Comparison of ENCODE assay signal across 1 cellular context in the genomic region with DNA sequence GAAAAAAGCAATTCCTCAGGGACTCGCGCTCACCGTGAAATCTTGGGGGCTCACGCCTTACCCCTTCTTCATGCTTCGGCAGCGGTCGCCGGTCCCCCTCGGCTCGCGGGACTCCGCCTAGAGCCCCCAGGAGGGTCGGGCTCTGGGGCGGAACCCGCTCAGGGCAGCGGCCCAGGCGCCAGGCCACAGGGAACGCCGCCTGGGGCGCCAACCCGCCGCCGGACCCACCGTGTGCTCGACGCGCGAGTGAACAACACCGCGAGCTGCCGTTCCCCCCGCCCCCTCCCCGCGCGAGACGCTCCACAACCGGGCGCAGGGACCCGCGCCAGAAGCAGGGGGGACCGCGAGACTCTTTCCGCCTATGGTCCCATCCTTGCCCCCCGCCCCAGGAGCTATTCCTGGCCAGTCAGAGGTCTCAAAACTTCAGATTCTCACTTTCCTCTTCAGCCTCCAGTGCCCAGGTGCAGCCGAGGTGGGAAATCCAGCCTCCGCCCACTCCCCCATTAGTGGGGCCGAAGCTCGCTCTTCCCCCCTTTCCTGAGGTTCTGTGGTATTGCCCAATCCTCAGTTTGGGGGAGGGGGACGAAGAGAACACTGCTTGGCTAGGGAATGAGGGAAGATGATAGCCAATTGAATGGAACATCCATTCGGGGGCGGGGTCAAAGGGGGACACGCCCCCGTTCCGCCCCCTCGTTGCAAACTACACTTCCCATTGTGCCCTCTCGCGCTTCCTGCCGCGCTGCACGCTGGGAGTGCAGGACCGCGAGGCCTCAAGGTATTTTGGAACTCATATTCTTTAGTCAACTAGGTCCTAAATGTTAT.
TF ChIP-seq lines count a peak whose summit lies in the region.

A gene (minus strand): TSS at position 265 of the 822 bp plus-strand sequence. CDS start 52,069 bp downstream, outside the sequence.

TF ChIP-seq in HepG2, 621 proteins besides CTCF, POLR2A, EP300 and RAD21 (continued from another document and continues in another):
- TF ChIP-seq, protein P1, sequence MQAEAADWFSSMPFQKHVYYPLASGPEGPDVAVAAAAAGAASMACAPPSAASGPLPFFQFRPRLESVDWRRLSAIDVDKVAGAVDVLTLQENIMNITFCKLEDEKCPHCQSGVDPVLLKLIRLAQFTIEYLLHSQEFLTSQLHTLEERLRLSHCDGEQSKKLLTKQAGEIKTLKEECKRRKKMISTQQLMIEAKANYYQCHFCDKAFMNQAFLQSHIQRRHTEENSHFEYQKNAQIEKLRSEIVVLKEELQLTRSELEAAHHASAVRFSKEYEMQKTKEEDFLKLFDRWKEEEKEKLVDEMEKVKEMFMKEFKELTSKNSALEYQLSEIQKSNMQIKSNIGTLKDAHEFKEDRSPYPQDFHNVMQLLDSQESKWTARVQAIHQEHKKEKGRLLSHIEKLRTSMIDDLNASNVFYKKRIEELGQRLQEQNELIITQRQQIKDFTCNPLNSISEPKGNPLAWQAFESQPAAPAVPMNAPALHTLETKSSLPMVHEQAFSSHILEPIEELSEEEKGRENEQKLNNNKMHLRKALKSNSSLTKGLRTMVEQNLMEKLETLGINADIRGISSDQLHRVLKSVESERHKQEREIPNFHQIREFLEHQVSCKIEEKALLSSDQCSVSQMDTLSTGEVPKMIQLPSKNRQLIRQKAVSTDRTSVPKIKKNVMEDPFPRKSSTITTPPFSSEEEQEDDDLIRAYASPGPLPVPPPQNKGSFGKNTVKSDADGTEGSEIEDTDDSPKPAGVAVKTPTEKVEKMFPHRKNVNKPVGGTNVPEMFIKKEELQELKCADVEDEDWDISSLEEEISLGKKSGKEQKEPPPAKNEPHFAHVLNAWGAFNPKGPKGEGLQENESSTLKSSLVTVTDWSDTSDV (CRISPR knock-in tag; IDR thresholded peaks at IDR 0.05): no peak
- TF ChIP-seq, protein P2, sequence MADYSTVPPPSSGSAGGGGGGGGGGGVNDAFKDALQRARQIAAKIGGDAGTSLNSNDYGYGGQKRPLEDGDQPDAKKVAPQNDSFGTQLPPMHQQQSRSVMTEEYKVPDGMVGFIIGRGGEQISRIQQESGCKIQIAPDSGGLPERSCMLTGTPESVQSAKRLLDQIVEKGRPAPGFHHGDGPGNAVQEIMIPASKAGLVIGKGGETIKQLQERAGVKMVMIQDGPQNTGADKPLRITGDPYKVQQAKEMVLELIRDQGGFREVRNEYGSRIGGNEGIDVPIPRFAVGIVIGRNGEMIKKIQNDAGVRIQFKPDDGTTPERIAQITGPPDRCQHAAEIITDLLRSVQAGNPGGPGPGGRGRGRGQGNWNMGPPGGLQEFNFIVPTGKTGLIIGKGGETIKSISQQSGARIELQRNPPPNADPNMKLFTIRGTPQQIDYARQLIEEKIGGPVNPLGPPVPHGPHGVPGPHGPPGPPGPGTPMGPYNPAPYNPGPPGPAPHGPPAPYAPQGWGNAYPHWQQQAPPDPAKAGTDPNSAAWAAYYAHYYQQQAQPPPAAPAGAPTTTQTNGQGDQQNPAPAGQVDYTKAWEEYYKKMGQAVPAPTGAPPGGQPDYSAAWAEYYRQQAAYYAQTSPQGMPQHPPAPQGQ (CRISPR knock-in tag; IDR thresholded peaks at IDR 0.05; ENCODE audit: borderline replicate concordance): no peak
- TF ChIP-seq TARDBP (CRISPR knock-in tag; IDR thresholded peaks at IDR 0.05) (peak; percentile 76), ZNF484 (CRISPR knock-in tag; IDR thresholded peaks at IDR 0.05; ENCODE audit: borderline replicate concordance, low read depth) (no peak), CCAR2 (optimal IDR thresholded peaks at IDR 0.05; ENCODE audit: low read depth, low read length) (no peak), ZNF878 (CRISPR knock-in tag; IDR thresholded peaks at IDR 0.05) (no peak), ZNF354B (CRISPR knock-in tag; IDR thresholded peaks at IDR 0.05) (peak; percentile 79; the same call in 1 of the 2 replicates), NPAS2 (CRISPR knock-in tag; IDR thresholded peaks at IDR 0.05; ENCODE audit: borderline replicate concordance) (no peak), MEIS1 (CRISPR knock-in tag; IDR thresholded peaks at IDR 0.05; ENCODE audit: borderline replicate concordance) (no peak; the same call in 1 of the 2 replicates), EZH2 (conservative IDR thresholded peaks at IDR 0.05; ENCODE audit: low read depth, low read length) (no peak), TEAD2 (CRISPR knock-in tag; IDR thresholded peaks at IDR 0.05) (no peak), AGO1 (IDR thresholded peaks at IDR 0.05; ENCODE audit: low read depth, low read length, poor library complexity, severe bottlenecking) (peak; percentile 32), HNRNPLL (IDR thresholded peaks at IDR 0.05; ENCODE audit: low read depth, low read length, poor library complexity, severe bottlenecking) (no peak), STAT5B (CRISPR knock-in tag; IDR thresholded peaks at IDR 0.05) (no peak), ZNF7 (CRISPR knock-in tag; IDR thresholded peaks at IDR 0.05) (no peak), ZZZ3 (CRISPR knock-in tag; IDR thresholded peaks at IDR 0.05; ENCODE audit: borderline replicate concordance) (no peak), ZNF607 (CRISPR knock-in tag; IDR thresholded peaks at IDR 0.05; ENCODE audit: borderline replicate concordance) (peak; percentile 87), FOXA3 (CRISPR knock-in tag; IDR thresholded peaks at IDR 0.05) (peak; percentile 20; the same call in 1 of the 2 replicates), ZNF451 (CRISPR knock-in tag; IDR thresholded peaks at IDR 0.05) (no peak), SMC3 (IDR thresholded peaks at IDR 0.05; ENCODE audit: low read length) (no peak; the same call in 1 of the 2 replicates), CBX2 (IDR thresholded peaks at IDR 0.05; ENCODE audit: low read depth, low read length) (no peak), CBX2 (CRISPR knock-in tag; IDR thresholded peaks at IDR 0.05; ENCODE audit: low read depth) (no peak), GATAD1 (CRISPR knock-in tag; IDR thresholded peaks at IDR 0.05) (peak; percentile 54; the same call in 1 of the 2 replicates), MEF2D (CRISPR knock-in tag; IDR thresholded peaks at IDR 0.05) (no peak; the same call in none of the 2 replicates), REPIN1 (CRISPR knock-in tag; IDR thresholded peaks at IDR 0.05; ENCODE audit: borderline replicate concordance, low read depth) (peak; percentile 59; the same call in 1 of the 2 replicates), MAZ (IDR thresholded peaks at IDR 0.05; ENCODE audit: borderline replicate concordance, low read depth, low read length) (peak; percentile 53), MAZ (CRISPR knock-in tag; IDR thresholded peaks at IDR 0.05; ENCODE audit: low read depth) (peak; percentile 66; the same call in 1 of the 2 replicates), ZNF496 (CRISPR knock-in tag; IDR thresholded peaks at IDR 0.05; ENCODE audit: insufficient replicate concordance) (no peak), HOXA7 (CRISPR knock-in tag; IDR thresholded peaks at IDR 0.05) (no peak), KLF9 (CRISPR knock-in tag; IDR thresholded peaks at IDR 0.05; ENCODE audit: low read depth) (no peak), SP4 (CRISPR knock-in tag; IDR thresholded peaks at IDR 0.05) (peak; percentile 80), TBP (CRISPR knock-in tag; IDR thresholded peaks at IDR 0.05) (no peak), HHEX (CRISPR knock-in tag; IDR thresholded peaks at IDR 0.05) (no peak), NONO (IDR thresholded peaks at IDR 0.05) (no peak), NONO (CRISPR knock-in tag; conservative IDR thresholded peaks at IDR 0.05) (no peak), MED13 (CRISPR knock-in tag; IDR thresholded peaks at IDR 0.05) (peak; percentile 42; the same call in 1 of the 2 replicates)
- TF ChIP-seq, protein P3, sequence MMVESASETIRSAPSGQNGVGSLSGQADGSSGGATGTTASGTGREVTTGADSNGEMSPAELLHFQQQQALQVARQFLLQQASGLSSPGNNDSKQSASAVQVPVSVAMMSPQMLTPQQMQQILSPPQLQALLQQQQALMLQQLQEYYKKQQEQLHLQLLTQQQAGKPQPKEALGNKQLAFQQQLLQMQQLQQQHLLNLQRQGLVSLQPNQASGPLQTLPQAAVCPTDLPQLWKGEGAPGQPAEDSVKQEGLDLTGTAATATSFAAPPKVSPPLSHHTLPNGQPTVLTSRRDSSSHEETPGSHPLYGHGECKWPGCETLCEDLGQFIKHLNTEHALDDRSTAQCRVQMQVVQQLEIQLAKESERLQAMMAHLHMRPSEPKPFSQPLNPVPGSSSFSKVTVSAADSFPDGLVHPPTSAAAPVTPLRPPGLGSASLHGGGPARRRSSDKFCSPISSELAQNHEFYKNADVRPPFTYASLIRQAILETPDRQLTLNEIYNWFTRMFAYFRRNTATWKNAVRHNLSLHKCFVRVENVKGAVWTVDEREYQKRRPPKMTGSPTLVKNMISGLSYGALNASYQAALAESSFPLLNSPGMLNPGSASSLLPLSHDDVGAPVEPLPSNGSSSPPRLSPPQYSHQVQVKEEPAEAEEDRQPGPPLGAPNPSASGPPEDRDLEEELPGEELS (CRISPR knock-in tag; IDR thresholded peaks at IDR 0.05): no peak; the same call in 1 of the 2 replicates
- TF ChIP-seq, protein P4, sequence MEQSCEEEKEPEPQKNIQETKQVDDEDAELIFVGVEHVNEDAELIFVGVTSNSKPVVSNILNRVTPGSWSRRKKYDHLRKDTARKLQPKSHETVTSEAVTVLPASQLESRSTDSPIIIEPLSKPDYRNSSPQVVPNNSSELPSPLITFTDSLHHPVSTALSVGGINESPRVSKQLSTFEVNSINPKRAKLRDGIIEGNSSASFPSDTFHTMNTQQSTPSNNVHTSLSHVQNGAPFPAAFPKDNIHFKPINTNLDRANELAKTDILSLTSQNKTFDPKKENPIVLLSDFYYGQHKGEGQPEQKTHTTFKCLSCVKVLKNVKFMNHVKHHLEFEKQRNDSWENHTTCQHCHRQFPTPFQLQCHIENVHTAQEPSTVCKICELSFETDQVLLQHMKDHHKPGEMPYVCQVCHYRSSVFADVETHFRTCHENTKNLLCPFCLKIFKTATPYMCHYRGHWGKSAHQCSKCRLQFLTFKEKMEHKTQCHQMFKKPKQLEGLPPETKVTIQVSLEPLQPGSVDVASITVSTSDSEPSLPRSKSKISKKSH (CRISPR knock-in tag; IDR thresholded peaks at IDR 0.05; ENCODE audit: borderline replicate concordance): no peak
- TF ChIP-seq, protein P5, sequence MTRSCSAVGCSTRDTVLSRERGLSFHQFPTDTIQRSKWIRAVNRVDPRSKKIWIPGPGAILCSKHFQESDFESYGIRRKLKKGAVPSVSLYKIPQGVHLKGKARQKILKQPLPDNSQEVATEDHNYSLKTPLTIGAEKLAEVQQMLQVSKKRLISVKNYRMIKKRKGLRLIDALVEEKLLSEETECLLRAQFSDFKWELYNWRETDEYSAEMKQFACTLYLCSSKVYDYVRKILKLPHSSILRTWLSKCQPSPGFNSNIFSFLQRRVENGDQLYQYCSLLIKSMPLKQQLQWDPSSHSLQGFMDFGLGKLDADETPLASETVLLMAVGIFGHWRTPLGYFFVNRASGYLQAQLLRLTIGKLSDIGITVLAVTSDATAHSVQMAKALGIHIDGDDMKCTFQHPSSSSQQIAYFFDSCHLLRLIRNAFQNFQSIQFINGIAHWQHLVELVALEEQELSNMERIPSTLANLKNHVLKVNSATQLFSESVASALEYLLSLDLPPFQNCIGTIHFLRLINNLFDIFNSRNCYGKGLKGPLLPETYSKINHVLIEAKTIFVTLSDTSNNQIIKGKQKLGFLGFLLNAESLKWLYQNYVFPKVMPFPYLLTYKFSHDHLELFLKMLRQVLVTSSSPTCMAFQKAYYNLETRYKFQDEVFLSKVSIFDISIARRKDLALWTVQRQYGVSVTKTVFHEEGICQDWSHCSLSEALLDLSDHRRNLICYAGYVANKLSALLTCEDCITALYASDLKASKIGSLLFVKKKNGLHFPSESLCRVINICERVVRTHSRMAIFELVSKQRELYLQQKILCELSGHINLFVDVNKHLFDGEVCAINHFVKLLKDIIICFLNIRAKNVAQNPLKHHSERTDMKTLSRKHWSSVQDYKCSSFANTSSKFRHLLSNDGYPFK (CRISPR knock-in tag; IDR thresholded peaks at IDR 0.05; ENCODE audit: borderline replicate concordance): peak; percentile 64; the same call in 1 of the 2 replicates
- TF ChIP-seq, protein P6, sequence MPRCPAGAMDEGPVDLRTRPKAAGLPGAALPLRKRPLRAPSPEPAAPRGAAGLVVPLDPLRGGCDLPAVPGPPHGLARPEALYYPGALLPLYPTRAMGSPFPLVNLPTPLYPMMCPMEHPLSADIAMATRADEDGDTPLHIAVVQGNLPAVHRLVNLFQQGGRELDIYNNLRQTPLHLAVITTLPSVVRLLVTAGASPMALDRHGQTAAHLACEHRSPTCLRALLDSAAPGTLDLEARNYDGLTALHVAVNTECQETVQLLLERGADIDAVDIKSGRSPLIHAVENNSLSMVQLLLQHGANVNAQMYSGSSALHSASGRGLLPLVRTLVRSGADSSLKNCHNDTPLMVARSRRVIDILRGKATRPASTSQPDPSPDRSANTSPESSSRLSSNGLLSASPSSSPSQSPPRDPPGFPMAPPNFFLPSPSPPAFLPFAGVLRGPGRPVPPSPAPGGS (CRISPR knock-in tag; IDR thresholded peaks at IDR 0.05): peak; percentile 23; the same call in 1 of the 2 replicates
- TF ChIP-seq, protein P7, sequence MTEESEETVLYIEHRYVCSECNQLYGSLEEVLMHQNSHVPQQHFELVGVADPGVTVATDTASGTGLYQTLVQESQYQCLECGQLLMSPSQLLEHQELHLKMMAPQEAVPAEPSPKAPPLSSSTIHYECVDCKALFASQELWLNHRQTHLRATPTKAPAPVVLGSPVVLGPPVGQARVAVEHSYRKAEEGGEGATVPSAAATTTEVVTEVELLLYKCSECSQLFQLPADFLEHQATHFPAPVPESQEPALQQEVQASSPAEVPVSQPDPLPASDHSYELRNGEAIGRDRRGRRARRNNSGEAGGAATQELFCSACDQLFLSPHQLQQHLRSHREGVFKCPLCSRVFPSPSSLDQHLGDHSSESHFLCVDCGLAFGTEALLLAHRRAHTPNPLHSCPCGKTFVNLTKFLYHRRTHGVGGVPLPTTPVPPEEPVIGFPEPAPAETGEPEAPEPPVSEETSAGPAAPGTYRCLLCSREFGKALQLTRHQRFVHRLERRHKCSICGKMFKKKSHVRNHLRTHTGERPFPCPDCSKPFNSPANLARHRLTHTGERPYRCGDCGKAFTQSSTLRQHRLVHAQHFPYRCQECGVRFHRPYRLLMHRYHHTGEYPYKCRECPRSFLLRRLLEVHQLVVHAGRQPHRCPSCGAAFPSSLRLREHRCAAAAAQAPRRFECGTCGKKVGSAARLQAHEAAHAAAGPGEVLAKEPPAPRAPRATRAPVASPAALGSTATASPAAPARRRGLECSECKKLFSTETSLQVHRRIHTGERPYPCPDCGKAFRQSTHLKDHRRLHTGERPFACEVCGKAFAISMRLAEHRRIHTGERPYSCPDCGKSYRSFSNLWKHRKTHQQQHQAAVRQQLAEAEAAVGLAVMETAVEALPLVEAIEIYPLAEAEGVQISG (CRISPR knock-in tag; IDR thresholded peaks at IDR 0.05): peak; percentile 79
- TF ChIP-seq, protein P8, sequence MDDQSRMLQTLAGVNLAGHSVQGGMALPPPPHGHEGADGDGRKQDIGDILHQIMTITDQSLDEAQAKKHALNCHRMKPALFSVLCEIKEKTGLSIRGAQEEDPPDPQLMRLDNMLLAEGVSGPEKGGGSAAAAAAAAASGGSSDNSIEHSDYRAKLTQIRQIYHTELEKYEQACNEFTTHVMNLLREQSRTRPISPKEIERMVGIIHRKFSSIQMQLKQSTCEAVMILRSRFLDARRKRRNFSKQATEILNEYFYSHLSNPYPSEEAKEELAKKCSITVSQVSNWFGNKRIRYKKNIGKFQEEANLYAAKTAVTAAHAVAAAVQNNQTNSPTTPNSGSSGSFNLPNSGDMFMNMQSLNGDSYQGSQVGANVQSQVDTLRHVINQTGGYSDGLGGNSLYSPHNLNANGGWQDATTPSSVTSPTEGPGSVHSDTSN (CRISPR knock-in tag; IDR thresholded peaks at IDR 0.05; ENCODE audit: borderline replicate concordance): 0 out of 2 replicates have a peak, but pooled peaks have one; percentile 35
